ENCODE assay signal across 1 cellular context in genomic region chr19:46783670-46784069, GRCh38.
TF ChIP-seq lines count a peak whose summit lies in the region.

No MANE protein-coding gene starts in this region.

TF ChIP-seq in GM23338, 12 proteins besides CTCF, POLR2A, EP300 and RAD21 (continued from another document):
- TF ChIP-seq ZNF462 (CRISPR knock-in tag; IDR thresholded peaks at IDR 0.05) (no peak), NANOG (IDR thresholded peaks at IDR 0.05; ENCODE audit: borderline replicate concordance) (no peak), CREB1 (CRISPR knock-in tag; IDR thresholded peaks at IDR 0.05; ENCODE audit: low read depth) (no peak), REST (IDR thresholded peaks at IDR 0.05; ENCODE audit: unreplicated experiment) (no peak), STAT1 (IDR thresholded peaks at IDR 0.05; ENCODE audit: unreplicated experiment) (no peak), EZH2 (IDR thresholded peaks at IDR 0.05; ENCODE audit: low read depth, unreplicated experiment) (no peak), ETS1 (IDR thresholded peaks at IDR 0.05) (no peak), ZNF331 (CRISPR knock-in tag; IDR thresholded peaks at IDR 0.05; ENCODE audit: low read depth) (no peak), POLR2AphosphoS5 (IDR thresholded peaks at IDR 0.05; ENCODE audit: low read depth) (no peak)
